Comparison of ENCODE assay signal across 1 cellular context in the genomic region with DNA sequence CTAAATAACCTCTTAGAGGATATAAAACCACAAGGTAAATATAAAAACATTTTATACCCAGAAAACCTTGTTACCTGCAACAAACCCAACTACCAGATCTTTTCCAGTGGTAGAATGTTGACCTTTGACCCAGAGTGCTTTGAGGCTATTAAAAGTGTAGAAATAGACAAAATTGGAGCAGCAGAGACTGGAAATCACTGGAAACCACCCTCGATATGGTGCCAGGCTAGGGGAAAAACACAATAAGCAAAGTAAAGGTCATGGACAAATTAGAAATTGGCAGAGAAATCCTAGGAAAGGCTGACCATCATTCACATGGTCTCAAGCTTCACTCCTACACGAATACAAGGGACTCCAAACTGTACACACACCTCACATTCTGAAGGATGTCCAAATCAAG.
TF ChIP-seq lines count a peak whose summit lies in the region.

No MANE protein-coding gene starts in this region.

TF ChIP-seq in HepG2, 621 proteins besides CTCF, POLR2A, EP300 and RAD21 (continued from another document):
- TF ChIP-seq, protein P1, sequence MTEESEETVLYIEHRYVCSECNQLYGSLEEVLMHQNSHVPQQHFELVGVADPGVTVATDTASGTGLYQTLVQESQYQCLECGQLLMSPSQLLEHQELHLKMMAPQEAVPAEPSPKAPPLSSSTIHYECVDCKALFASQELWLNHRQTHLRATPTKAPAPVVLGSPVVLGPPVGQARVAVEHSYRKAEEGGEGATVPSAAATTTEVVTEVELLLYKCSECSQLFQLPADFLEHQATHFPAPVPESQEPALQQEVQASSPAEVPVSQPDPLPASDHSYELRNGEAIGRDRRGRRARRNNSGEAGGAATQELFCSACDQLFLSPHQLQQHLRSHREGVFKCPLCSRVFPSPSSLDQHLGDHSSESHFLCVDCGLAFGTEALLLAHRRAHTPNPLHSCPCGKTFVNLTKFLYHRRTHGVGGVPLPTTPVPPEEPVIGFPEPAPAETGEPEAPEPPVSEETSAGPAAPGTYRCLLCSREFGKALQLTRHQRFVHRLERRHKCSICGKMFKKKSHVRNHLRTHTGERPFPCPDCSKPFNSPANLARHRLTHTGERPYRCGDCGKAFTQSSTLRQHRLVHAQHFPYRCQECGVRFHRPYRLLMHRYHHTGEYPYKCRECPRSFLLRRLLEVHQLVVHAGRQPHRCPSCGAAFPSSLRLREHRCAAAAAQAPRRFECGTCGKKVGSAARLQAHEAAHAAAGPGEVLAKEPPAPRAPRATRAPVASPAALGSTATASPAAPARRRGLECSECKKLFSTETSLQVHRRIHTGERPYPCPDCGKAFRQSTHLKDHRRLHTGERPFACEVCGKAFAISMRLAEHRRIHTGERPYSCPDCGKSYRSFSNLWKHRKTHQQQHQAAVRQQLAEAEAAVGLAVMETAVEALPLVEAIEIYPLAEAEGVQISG (CRISPR knock-in tag; IDR thresholded peaks at IDR 0.05), result no peak
- TF ChIP-seq ZNF816 (CRISPR knock-in tag; IDR thresholded peaks at IDR 0.05; ENCODE audit: borderline replicate concordance) (no peak), SMC3 (IDR thresholded peaks at IDR 0.05; ENCODE audit: low read length) (no peak), HDAC2 (CRISPR knock-in tag; IDR thresholded peaks at IDR 0.05) (no peak)
